Comparison of ENCODE assay signal across 22 cellular contexts in the genomic region with DNA sequence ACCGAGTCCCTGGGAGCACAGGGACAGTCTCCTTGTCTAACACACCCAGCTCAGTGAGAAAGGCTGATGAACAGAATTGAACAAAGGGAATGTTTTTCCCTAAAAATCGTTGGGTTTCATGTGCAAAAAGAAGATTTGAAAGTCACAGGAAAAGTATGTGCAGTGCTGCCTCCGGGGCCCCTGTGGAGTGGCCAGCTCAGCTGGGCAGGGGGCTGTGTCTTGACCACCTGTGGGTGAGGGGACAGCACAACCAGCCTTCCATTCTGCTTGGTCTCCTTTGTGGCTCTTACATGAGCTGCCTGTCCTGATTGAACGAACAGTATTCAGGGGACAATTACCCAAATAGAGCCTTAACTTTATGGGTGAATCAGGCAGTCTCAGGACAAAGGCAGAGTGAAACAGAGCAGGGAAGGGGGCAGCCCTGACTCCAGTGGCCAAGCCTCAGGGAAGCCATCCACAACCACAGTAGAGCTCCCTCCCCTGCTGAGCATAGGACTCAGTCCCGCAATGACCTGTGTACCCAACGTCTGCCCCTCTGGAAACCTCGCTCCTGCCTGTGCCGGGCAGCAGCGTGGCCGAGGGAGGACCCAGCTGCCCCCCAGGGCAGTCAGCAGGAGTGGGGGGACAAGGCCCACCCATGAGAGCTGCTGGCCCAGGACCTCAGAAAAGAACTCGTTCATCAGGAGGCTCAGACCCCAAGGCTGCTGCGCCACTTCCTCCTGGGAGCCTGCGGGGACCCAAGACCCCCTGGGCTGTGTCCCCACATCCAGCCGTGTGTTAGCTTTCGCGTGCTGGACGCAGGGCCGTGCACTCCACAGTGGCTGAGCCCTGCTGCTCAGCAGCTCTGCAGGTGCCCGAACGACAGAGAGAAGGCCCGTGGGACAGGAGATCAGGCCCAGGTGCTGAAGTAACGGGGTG. TPM values are rescaled to one million over a fixed set of nuclear protein-coding genes. Genes with fewer than 3 reads are reported as not detected.
DNase-seq lines count a peak whose midpoint lies in the region; FAIRE-seq and TF ChIP-seq lines count a peak whose summit lies in the region.
"Had no signal": no experiment of that assay in that cellular context is flagged by ENCODE, and none has a peak within 500 bp of the region (broad histone marks: within the 10 kb centered on the region; RNA-seq: fewer than 3 reads in every experiment).

No MANE protein-coding gene starts in this region.

- no peaks in the 10 kb centered on the region for H3K9me3 ChIP-seq in kidney (ENCODE audit: control insufficient read depth in 1 of 2, low read length in 2 of 2)
- peaks cover 0 to 14% (median 3%) of the 10 kb centered on the region in 8 donors for H3K9me3 ChIP-seq in spleen
- H3K9me3 ChIP-seq: sigmoid colon had no signal

- no peaks in the 10 kb centered on the region for H3K36me3 ChIP-seq in H7 (replicated peaks; ENCODE audit: control insufficient read depth, insufficient read depth, low read length)
- no peaks in the 10 kb centered on the region for H3K36me3 ChIP-seq in kidney (ENCODE audit: control insufficient read depth in 1 of 2, insufficient read depth in 2 of 2, low read length in 2 of 2)
- no peaks in the 10 kb centered on the region for H3K36me3 ChIP-seq in spleen
- H3K36me3 ChIP-seq: heart left ventricle, left ventricle myocardium inferior, sigmoid colon had no signal

- TF ChIP-seq CTCF in kidney (IDR thresholded peaks at IDR 0.05; ENCODE audit: borderline replicate concordance, extremely low read depth, insufficient read depth) (no peak), spleen (IDR thresholded peaks at IDR 0.05 in 8 of 11, conservative IDR thresholded peaks at IDR 0.05 in 3 of 11) (no peak)

- H3K4me1 ChIP-seq in kidney (ENCODE audit: control insufficient read depth in 1 of 2, insufficient read depth in 1 of 2, low read depth in 1 of 2, low read length in 2 of 2) (no peaks in the 10 kb centered on the region), spleen (peaks cover 0 to 6% (median 0%) of the 10 kb centered on the region in 6 donors)
- H3K4me1 ChIP-seq: heart left ventricle, left ventricle myocardium inferior, sigmoid colon, tibial nerve had no signal

- H3K9ac ChIP-seq in kidney (ENCODE audit: low read length in 2 of 2) = no peak overlapping the region

- intact Hi-C loops in kidney (cut with DNase I) (no loop called here), spleen (cut with DNase I; ENCODE audit: low total_unique reads) (no loop called here)

- TF ChIP-seq POLR2A in spleen (IDR thresholded peaks at IDR 0.05) = no peak

- H3K27ac ChIP-seq in kidney (ENCODE audit: low read depth in 2 of 2, low read length in 2 of 2) (no peak overlapping the region), spleen (no peak overlapping the region)
- H3K27ac ChIP-seq: epithelial cell of prostate, heart left ventricle, left ventricle myocardium inferior, sigmoid colon, tibial nerve had no signal

- DNase-seq in H7 (peak; percentile 56), astrocyte of the hippocampus (ENCODE audit: low read depth, low spot score) (peak; percentile 23), kidney (peak; percentile 46), spleen (peak; percentile 57), NCI-H146 treated with DMSO at 0.1 percent for 48 hours (lab: John Stamatoyannopoulos, UW; ENCODE audit: unreplicated experiment) (no peak), islet precursor cell (no peak), NCI-H2196 treated with DMSO at 0.1 percent for 48 hours (lab: John Stamatoyannopoulos, UW; ENCODE audit: unreplicated experiment) (no peak)
- DNase-seq: activated CD4-positive, alpha-beta T cell treated with anti-CD3 and anti-CD28 coated beads, Interleukin-2, amount 10 ng/mL, durations not matched to agents 24 days and 14 days; anterior cingulate cortex; CD8-positive, alpha-beta memory T cell; GOT3; left ventricle myocardium inferior; NCI-H1930; NCI-H2227 treated with DMSO at 0.1 percent for 48 hours; NCI-H69; RPMI8226; sigmoid colon; stimulated activated CD4-positive, alpha-beta T cell treated with anti-CD3 and anti-CD28 coated beads, Interleukin-15, amount 100 ng/mL, for 24 hours had no signal

- H3K4me3 ChIP-seq in H7 (ENCODE audit: insufficient read depth, low read depth, low read length) (no peak overlapping the region), kidney (ENCODE audit: low read length in 2 of 2) (no peak overlapping the region), spleen (no peak overlapping the region)
- H3K4me3 ChIP-seq: heart left ventricle, left ventricle myocardium inferior, sigmoid colon, SK-N-MC, tibial nerve had no signal

- WGBS in spleen, 5 donors = 86 to 88% (median 87%) methylated on average over 13 to 22 of the region's 22 CpGs

- no peak for FAIRE-seq in kidney (lab: Jason Lieb, UNC)

- H3K27me3 ChIP-seq in H7 (ENCODE audit: control insufficient read depth, insufficient read depth, low read length) (no peaks in the 10 kb centered on the region), spleen (replicated peaks in 1 of 7) (peaks cover 0 to 9% (median 0%) of the 10 kb centered on the region in 7 donors)
- H3K27me3 ChIP-seq: heart left ventricle, sigmoid colon, tibial nerve had no signal

RNA-seq across cellular contexts. Expression of a gene that starts 59.6 kb away (rescaled TPM):
- total RNA-seq in H7 (2014; rRNA removed; shearing (Covaris generic)) = 13.4 and 22.3 TPM in 2 replicates
- total RNA-seq in kidney (84.8 TPM), spleen (100 to 1,000 TPM in 5 of 7 donors, 10 to 100 TPM in 2; 51.8 to 128 (median 112) TPM)
- polyA plus RNA-seq in kidney (ENCODE audit: insufficient read depth, low read depth, low replicate concordance) (49.8 TPM), spleen (100 to 1,000 TPM in 1 of 3 donors, 10 to 100 TPM in 2; 36.0 to 103 (median 38.4) TPM)

Comparison
In these comparisons a context has a peak if more than half of its experiments do, and no peak if none do; other contexts are left out.
1. DNase-seq: peak in H7 (single experiment), astrocyte of the hippocampus (single experiment), kidney (single experiment) and spleen (single experiment); none in NCI-H146 treated with DMSO at 0.1 percent for 48 hours (single experiment), islet precursor cell (single experiment) and NCI-H2196 treated with DMSO at 0.1 percent for 48 hours (single experiment).